15 cellular contexts compared by ENCODE assay signal in genomic region chr4:88690355-88690754, GRCh38. TPM values are rescaled to one million over a fixed set of nuclear protein-coding genes. Genes with fewer than 3 reads are reported as not detected.
DNase-seq lines count a peak whose midpoint lies in the region; ATAC-seq and TF ChIP-seq lines count a peak whose summit lies in the region.
"Had no signal": no experiment of that assay in that cellular context is flagged by ENCODE, and none has a peak within 500 bp of the region (broad histone marks: within the 10 kb centered on the region; RNA-seq: fewer than 3 reads in every experiment).

No MANE protein-coding gene starts in this region.

- peak; percentile 38 to 92 for ATAC-seq in left cardiac atrium

- TF ChIP-seq CTCF in HEK293 (tag by site-specific recombination; IDR thresholded peaks at IDR 0.05) (no peak), brain microvascular endothelial cell (IDR thresholded peaks at IDR 0.05; ENCODE audit: low read depth, low read length, missing control alignments) (no peak), RWPE1 (conservative IDR thresholded peaks at IDR 0.05; ENCODE audit: low read depth) (no peak)

- H3K4me1 ChIP-seq in HEK293 (ENCODE audit: control insufficient read depth, insufficient read depth, low read length), result no peaks in the 10 kb centered on the region

- CTCF ChIA-PET in HEK293 (lab: Yijun Ruan, JAX), result interaction anchor here (1.0 to 2.0 kb wide), 2 partner anchors 17 to 165 kb away, joined by 3 to 5 read pairs; no protein-coding TSS in a partner anchor
- CTCF ChIA-PET in RWPE1 (lab: Yijun Ruan, JAX), result no interaction called here

- H3K36me3 ChIP-seq in HEK293 (ENCODE audit: control insufficient read depth in 2 of 2, insufficient read depth in 1 of 2, low read length in 2 of 2), result no peaks in the 10 kb centered on the region
- no peaks in the 10 kb centered on the region for H3K36me3 ChIP-seq in brain microvascular endothelial cell (replicated peaks)
- H3K36me3 ChIP-seq in H7 (replicated peaks; ENCODE audit: control insufficient read depth, insufficient read depth, low read length), result no peaks in the 10 kb centered on the region

- intact Hi-C loops in left cardiac atrium (cut with DNase I), result no loop called here

- in situ Hi-C loops in ACHN (cut with HindIII; ENCODE audit: low pct_ligation_motif_present, low pct_unique_long_range_greater_than_20kb, low sequenced_read_pairs) (no loop called here), brain microvascular endothelial cell (cut with HindIII; ENCODE audit: low pct_ligation_motif_present, low sequenced_read_pairs) (no loop called here)

- no peaks in the 10 kb centered on the region for H3K9me3 ChIP-seq in HEK293 (ENCODE audit: control insufficient read depth, insufficient read depth, low read depth, low read length)

- H3K27me3 ChIP-seq in brain microvascular endothelial cell (replicated peaks) (no peaks in the 10 kb centered on the region), H7 (ENCODE audit: control insufficient read depth, insufficient read depth, low read length) (no peaks in the 10 kb centered on the region)

- POLR2A ChIA-PET in HEK293 (lab: Yijun Ruan, JAX) (no interaction called here), RWPE1 (lab: Yijun Ruan, JAX; ENCODE audit: low non-redundant PET) (no interaction called here)

- peak; percentile 28 for DNase-seq in ACHN
- DNase-seq in brain microvascular endothelial cell, result peak; percentile 41
- no peak for DNase-seq in left cardiac atrium
- DNase-seq in amygdala (lab: John Stamatoyannopoulos, UW), result no peak
- DNase-seq in H7, result no peak
- DNase-seq in RWPE1 (ENCODE audit: low spot score), result no peak
- DNase-seq in SW 1271 (lab: John Stamatoyannopoulos, UW), result no peak
- DNase-seq: activated CD4-positive, CD25-positive, alpha-beta regulatory T cell treated with anti-CD3 and anti-CD28 coated beads, Interleukin-2, amount 50 U/mL, for 72 hours; activated T-cell treated with anti-CD3 and anti-CD28 coated beads, Interleukin-2, amount 50 U/mL, for 1 hour; effector memory CD4-positive, alpha-beta T cell; NCI-H187; NCI-H748 treated with DMSO at 0.1 percent for 48 hours had no signal

- H3K27ac ChIP-seq in HEK293 (ENCODE audit: extremely low read depth, low read depth, low read length), result no peak overlapping the region
- H3K27ac ChIP-seq in brain microvascular endothelial cell, result no peak overlapping the region
- no peak overlapping the region for H3K27ac ChIP-seq in RWPE1
- H3K27ac ChIP-seq: C4-2B had no signal

- no peak overlapping the region for H3K4me3 ChIP-seq in HEK293 (ENCODE audit: low read depth, low read length)
- no peak overlapping the region for H3K4me3 ChIP-seq in brain microvascular endothelial cell (ENCODE audit: low read depth, low read length)
- no peak overlapping the region for H3K4me3 ChIP-seq in H7 (ENCODE audit: insufficient read depth, low read depth, low read length)
- H3K4me3 ChIP-seq: smooth muscle cell had no signal

TF ChIP-seq in HEK293, 187 proteins besides CTCF, POLR2A, EP300 and RAD21:
- TF ChIP-seq ZBTB17 (tag by site-specific recombination; IDR thresholded peaks at IDR 0.05) (peak; percentile 65), GLI4 (tag by site-specific recombination; IDR thresholded peaks at IDR 0.05) (no peak), ZNF2 (tag by site-specific recombination; IDR thresholded peaks at IDR 0.05) (no peak)

RNA-seq across cellular contexts. Expression of gene NAP1L5, which starts 7.3 kb away (rescaled TPM):
- total RNA-seq in left cardiac atrium, result 10 to 100 TPM in 1 of 2 donors, 1 to 10 TPM in 1; 4.9 to 12.4 TPM
- total RNA-seq in H7 (2014; rRNA removed; shearing (Covaris generic)), result 1.3 and 1.8 TPM in 2 replicates

Comparison
In these comparisons a context has a peak if more than half of its experiments do, and no peak if none do; other contexts are left out.
1. DNase-seq: peak in ACHN (single experiment) and brain microvascular endothelial cell (single experiment); none in left cardiac atrium (single experiment), amygdala (0 of 56), H7 (single experiment), RWPE1 (single experiment) and SW 1271 (0 of 2).